Comparison of ENCODE assay signal across 9 cellular contexts in genomic region chr11:1260023-1260501, GRCh38. TPM values are rescaled to one million over a fixed set of nuclear protein-coding genes. Genes with fewer than 3 reads are reported as not detected.
DNase-seq lines count a peak whose midpoint lies in the region; ATAC-seq and TF ChIP-seq lines count a peak whose summit lies in the region.
"Had no signal": no experiment of that assay in that cellular context is flagged by ENCODE, and none has a peak within 500 bp of the region (broad histone marks: within the 10 kb centered on the region; RNA-seq: fewer than 3 reads in every experiment).

No MANE protein-coding gene starts in this region.

- no peak for TF ChIP-seq CTCF in MCF 10A (IDR thresholded peaks at IDR 0.05; ENCODE audit: unreplicated experiment)
- TF ChIP-seq CTCF in breast epithelium (IDR thresholded peaks at IDR 0.05): no peak
- TF ChIP-seq CTCF in upper lobe of right lung (IDR thresholded peaks at IDR 0.05): no peak

- intact Hi-C loops in MCF 10A (cut with micrococcal nuclease) (no loop called here), breast epithelium (cut with DNase I; ENCODE audit: low total_unique reads) (loop anchor here (1.0 kb wide), 1 partner anchor 24 kb away; no protein-coding TSS in a partner anchor), upper lobe of right lung (cut with DNase I) (no loop called here)

- H3K9me3 ChIP-seq in breast epithelium (no peaks in the 10 kb centered on the region), upper lobe of right lung (no peaks in the 10 kb centered on the region)

- no peaks in the 10 kb centered on the region for H3K27me3 Mint-ChIP-seq in MCF 10A (ENCODE audit: insufficient read depth, unreplicated experiment)

- no TSS peak for BruUV-seq in MCF 10A (replicated peaks; lab: Mats Ljungman, UMichigan)

- no peak overlapping the region for H3K4me3 Mint-ChIP-seq in MCF 10A (ENCODE audit: unreplicated experiment)

- POLR2A ChIA-PET in MCF 10A (lab: Yijun Ruan, JAX): interaction anchor here (0.7 kb wide), 1 partner anchor 495 kb away, joined by 3 read pairs; no protein-coding TSS in a partner anchor

- peaks cover 10% of the 10 kb centered on the region for H3K4me1 Mint-ChIP-seq in MCF 10A (ENCODE audit: insufficient read depth, unreplicated experiment)

- DNase-seq in MCF 10A (ENCODE audit: unreplicated experiment) (peak; percentile 43), breast epithelium (ENCODE audit: low spot score in 2 of 2) (no peak), hepatic stellate cell (ENCODE audit: low spot score) (peak; percentile 51), upper lobe of right lung (no peak), retina (no peak)
- DNase-seq in activated CD4-positive, alpha-beta T cell treated with anti-CD3 and anti-CD28 coated beads, Interleukin-2, amount 50 U/mL, for 48 hours: peak; percentile 53 to 58
- no peak for DNase-seq in stimulated activated naive CD4-positive, alpha-beta T cell treated with Interleukin-2 at 50 U/mL for 16 hours (lab: John Stamatoyannopoulos, UW)

- no peaks in the 10 kb centered on the region for H3K27me3 ChIP-seq in breast epithelium
- H3K27me3 ChIP-seq in upper lobe of right lung: no peaks in the 10 kb centered on the region
- H3K27me3 ChIP-seq: BLaER1 had no signal

- no peak for TF ChIP-seq POLR2A in breast epithelium (IDR thresholded peaks at IDR 0.05)

- CTCF ChIA-PET in MCF 10A (lab: Yijun Ruan, JAX): interaction anchor here (0.9 kb wide), 1 partner anchor 9 kb away, joined by 3 read pairs; no protein-coding TSS in a partner anchor

- H3K36me3 ChIP-seq in breast epithelium (no peaks in the 10 kb centered on the region), upper lobe of right lung (no peaks in the 10 kb centered on the region)
- H3K36me3 ChIP-seq: BLaER1 had no signal

- peaks cover 0 to 12% of the 10 kb centered on the region in 2 donors for H3K4me1 ChIP-seq in breast epithelium
- H3K4me1 ChIP-seq in upper lobe of right lung: peaks cover 12% of the 10 kb centered on the region

- ATAC-seq in upper lobe of right lung: peak; percentile 44
- no peak for ATAC-seq in GM19023 (IDR thresholded peaks at IDR 0.05; ENCODE audit: unreplicated experiment)

- no peak overlapping the region for H3K27ac Mint-ChIP-seq in MCF 10A (ENCODE audit: low read depth, unreplicated experiment)

- H3K9me3 Mint-ChIP-seq in MCF 10A (ENCODE audit: unreplicated experiment): no peaks in the 10 kb centered on the region

- H3K27ac ChIP-seq in breast epithelium: no peak overlapping the region
- H3K27ac ChIP-seq in upper lobe of right lung: no peak overlapping the region
- H3K27ac ChIP-seq: BLaER1 had no signal

- no peaks in the 10 kb centered on the region for H3K36me3 Mint-ChIP-seq in MCF 10A (ENCODE audit: insufficient read depth, unreplicated experiment)

- H3K4me3 ChIP-seq in breast epithelium (no peak overlapping the region), upper lobe of right lung (no peak overlapping the region)
- H3K4me3 ChIP-seq: BLaER1 had no signal

RNA-seq across cellular contexts. Expression of gene MUC5B, which starts 37.2 kb away (rescaled TPM):
- total RNA-seq in MCF 10A (2022): not detected in 2 replicates
- 1 to 10 TPM in 2 of 3 donors, not detected in 1; 2.0 to 6.9 TPM for total RNA-seq in breast epithelium
- total RNA-seq in upper lobe of right lung: 1.2 TPM

RNA-seq across cellular contexts. Expression of gene TOLLIP, which starts 49.4 kb away (rescaled TPM):
- total RNA-seq in MCF 10A (2022) (58.5 and 58.8 TPM in 2 replicates), breast epithelium (10 to 100 TPM; 32.8 to 47.2 (median 41.0) TPM), upper lobe of right lung (71.1 TPM)

Comparison
In these comparisons a context has a peak if more than half of its experiments do, and no peak if none do; other contexts are left out.
1. DNase-seq: peak in MCF 10A (single experiment), activated CD4-positive, alpha-beta T cell treated with anti-CD3 and anti-CD28 coated beads, Interleukin-2, amount 50 U/mL, for 48 hours (2 of 2) and hepatic stellate cell (single experiment); none in breast epithelium (0 of 2), upper lobe of right lung (single experiment), retina (single experiment) and stimulated activated naive CD4-positive, alpha-beta T cell treated with Interleukin-2 at 50 U/mL for 16 hours (single experiment).